11 cellular contexts compared by ENCODE assay signal in genomic region chr18:23225518-23225917, GRCh38.
DNase-seq lines count a peak whose midpoint lies in the region; ATAC-seq, FAIRE-seq and TF ChIP-seq lines count a peak whose summit lies in the region.
"Had no signal": no experiment of that assay in that cellular context is flagged by ENCODE, and none has a peak within 500 bp of the region (broad histone marks: within the 10 kb centered on the region; RNA-seq: fewer than 3 reads in every experiment).

No MANE protein-coding gene starts in this region.

- no peak overlapping the region for H2BK120ac ChIP-seq in mesendoderm (ENCODE audit: low read depth, low read length)

- in situ Hi-C loops in HepG2 (cut with HindIII; ENCODE audit: extremely low pct_ligation_motif_present, low pct_unique_long_range_greater_than_20kb): no loop called here

- H3K27me3 ChIP-seq in HepG2 (ENCODE audit: control insufficient read depth in 1 of 2, insufficient read depth in 2 of 2, low read length in 2 of 2) (no peaks in the 10 kb centered on the region), right lobe of liver (no peaks in the 10 kb centered on the region), breast epithelium (no peaks in the 10 kb centered on the region), mesendoderm (ENCODE audit: insufficient read depth, low read length, poor library complexity) (no peaks in the 10 kb centered on the region), vagina (no peaks in the 10 kb centered on the region)

- no peak for TF ChIP-seq RAD21 in HepG2 (CRISPR knock-in tag; IDR thresholded peaks at IDR 0.05)

- H2BK15ac ChIP-seq in mesendoderm (replicated peaks; ENCODE audit: low read depth): no peak overlapping the region

- H3K27ac ChIP-seq in HepG2 (ENCODE audit: extremely low read length, insufficient read depth, low read length): no peak overlapping the region
- H3K27ac ChIP-seq in right lobe of liver: peak overlapping the region in 1 of 3 donors; percentile 4
- H3K27ac ChIP-seq in breast epithelium: peak overlapping the region; percentile 80 to 88
- H3K27ac ChIP-seq in mesendoderm (ENCODE audit: low read depth, low read length): no peak overlapping the region
- H3K27ac ChIP-seq in vagina: peak overlapping the region; percentile 79

- TF ChIP-seq POLR2A in HepG2 (IDR thresholded peaks at IDR 0.05; ENCODE audit: insufficient read depth in 1 of 2, low read depth in 2 of 2, low read length in 2 of 2) (no peak), right lobe of liver (IDR thresholded peaks at IDR 0.05) (no peak), breast epithelium (IDR thresholded peaks at IDR 0.05) (no peak), vagina (IDR thresholded peaks at IDR 0.05) (no peak)

- TSS peak; percentile 25 for BruUV-seq in HepG2 (replicated peaks; lab: Mats Ljungman, UMichigan)

- FAIRE-seq in HepG2 (lab: Jason Lieb, UNC): no peak

- H2AFZ ChIP-seq in HepG2 (ENCODE audit: low read length): no peak overlapping the region

- no peak overlapping the region for H3K9ac ChIP-seq in HepG2 (ENCODE audit: insufficient read depth, low read depth, low read length)
- H3K9ac ChIP-seq in mesendoderm (ENCODE audit: low read length): no peak overlapping the region

- H3K36me3 ChIP-seq in HepG2 (replicated peaks in 1 of 2; ENCODE audit: control insufficient read depth in 1 of 2, insufficient read depth in 2 of 2, low read length in 2 of 2) (peaks cover 4 to 17% of the 10 kb centered on the region in 2 experiments; a peak in 4 of 5 replicates), right lobe of liver (no peaks in the 10 kb centered on the region), breast epithelium (no peaks in the 10 kb centered on the region), mesendoderm (ENCODE audit: control insufficient read depth, insufficient read depth, low read length) (no peaks in the 10 kb centered on the region), vagina (no peaks in the 10 kb centered on the region)

- TF ChIP-seq CTCF in HepG2 (CRISPR knock-in tag; IDR thresholded peaks at IDR 0.05) (no peak), right lobe of liver (IDR thresholded peaks at IDR 0.05) (no peak), breast epithelium (IDR thresholded peaks at IDR 0.05) (no peak), vagina (IDR thresholded peaks at IDR 0.05) (no peak)

- no peaks in the 10 kb centered on the region for H4K20me1 ChIP-seq in HepG2 (ENCODE audit: insufficient read depth, low read length)

- H3K9me3 ChIP-seq in HepG2 (ENCODE audit: low read length) (no peaks in the 10 kb centered on the region), right lobe of liver (no peaks in the 10 kb centered on the region), breast epithelium (no peaks in the 10 kb centered on the region), vagina (no peaks in the 10 kb centered on the region)

- H3K4me3 ChIP-seq in HepG2 (replicated peaks in 1 of 3; ENCODE audit: insufficient read depth in 1 of 3, low read depth in 2 of 3, low read length in 3 of 3): no peak overlapping the region
- H3K4me3 ChIP-seq in right lobe of liver: no peak overlapping the region
- no peak overlapping the region for H3K4me3 ChIP-seq in breast epithelium
- no peak overlapping the region for H3K4me3 ChIP-seq in mesendoderm (ENCODE audit: low read length)
- H3K4me3 ChIP-seq in vagina: no peak overlapping the region

- H3K4me2 ChIP-seq in HepG2 (ENCODE audit: low read depth, low read length) (no peak overlapping the region), mesendoderm (ENCODE audit: low read length) (no peak overlapping the region)

- 98% methylated on average over 2 of the region's 2 CpGs for WGBS in HepG2 (ENCODE audit: low lambda C conversion rate)
- 73% methylated on average over 2 of the region's 2 CpGs for WGBS in right lobe of liver (ENCODE audit: insufficient coverage, low coverage, low lambda C conversion rate, missing lambda C conversion rate)
- WGBS in mesendoderm (ENCODE audit: extremely low coverage, insufficient coverage, low lambda C conversion rate): no CpG with 5 or more reads among the region's 2 CpGs

- H3K56ac ChIP-seq in mesendoderm (ENCODE audit: low read length): no peak overlapping the region

- no peak overlapping the region for H2BK5ac ChIP-seq in mesendoderm (ENCODE audit: low read length)

- H4K8ac ChIP-seq in mesendoderm (ENCODE audit: low read depth, low read length): no peak overlapping the region

- H3K4me1 ChIP-seq in HepG2 (ENCODE audit: insufficient read depth, low read length): peaks cover 21% of the 10 kb centered on the region
- peaks cover 0 to 6% (median 0%) of the 10 kb centered on the region in 4 donors for H3K4me1 ChIP-seq in right lobe of liver
- peaks cover 3 to 5% of the 10 kb centered on the region in 2 donors for H3K4me1 ChIP-seq in breast epithelium
- H3K4me1 ChIP-seq in mesendoderm (ENCODE audit: control insufficient read depth, low read depth, low read length): no peaks in the 10 kb centered on the region
- peaks cover 75% of the 10 kb centered on the region for H3K4me1 ChIP-seq in vagina

- H3K4ac ChIP-seq in mesendoderm (ENCODE audit: low read depth, low read length): no peak overlapping the region

- no peak overlapping the region for H3K18ac ChIP-seq in mesendoderm (ENCODE audit: low read length)

- no peaks in the 10 kb centered on the region for H3K79me2 ChIP-seq in HepG2 (ENCODE audit: insufficient read depth, low read length)
- H3K79me2 ChIP-seq in mesendoderm (ENCODE audit: control insufficient read depth, insufficient read depth, low read length): no peaks in the 10 kb centered on the region

- no peak overlapping the region for H3K23ac ChIP-seq in mesendoderm (ENCODE audit: low read length)

- POLR2A ChIA-PET in HepG2 (lab: Yijun Ruan, JAX): no interaction called here

- DNase-seq in HepG2 (ENCODE audit: low spot score) (no peak), right lobe of liver (no peak), breast epithelium (ENCODE audit: low spot score in 2 of 2) (no peak), mesendoderm (no peak), vagina (ENCODE audit: extremely low spot score in 2 of 2) (no peak), hypothalamus (lab: John Stamatoyannopoulos, UW) (no peak), NCI-H82 (lab: John Stamatoyannopoulos, UW) (no peak)
- DNase-seq: activated T-cell treated with anti-CD3 and anti-CD28 coated beads for 4 hours; OCI-M1; stimulated activated CD4-positive, alpha-beta T cell treated with anti-CD3 and anti-CD28 coated beads, Interleukin-4, amount 100 ng/mL, for 1 hour had no signal

- H3K79me1 ChIP-seq in mesendoderm (ENCODE audit: low read length): no peaks in the 10 kb centered on the region

- CTCF ChIA-PET in HepG2 (lab: Yijun Ruan, JAX; ENCODE audit: low intra/inter-chr PET ratio, low total read pairs): no interaction called here

- intact Hi-C loops in HepG2 (cut with micrococcal nuclease; ENCODE audit: unreplicated experiment) (no loop called here), right lobe of liver (cut with DNase I) (no loop called here), breast epithelium (cut with DNase I; ENCODE audit: low total_unique reads) (loop anchor here (10.0 kb wide), 1 partner anchor 81 kb away; no protein-coding TSS in a partner anchor), vagina (cut with DNase I) (no loop called here)

- peak overlapping the region; percentile 23 for H4K5ac ChIP-seq in mesendoderm (ENCODE audit: low read length)

- TF ChIP-seq EP300 in HepG2 (IDR thresholded peaks at IDR 0.05; ENCODE audit: low read depth in 2 of 2, low read length in 2 of 2) (no peak), HepG2 (CRISPR knock-in tag; IDR thresholded peaks at IDR 0.05; ENCODE audit: borderline replicate concordance) (no peak)

- H2AK5ac ChIP-seq in mesendoderm (ENCODE audit: low read length): no peak overlapping the region

- ATAC-seq in HepG2 (no peak), right lobe of liver (no peak), GM21723 (IDR thresholded peaks at IDR 0.05; ENCODE audit: unreplicated experiment) (no peak)

TF ChIP-seq in HepG2, 621 proteins besides CTCF, POLR2A, EP300 and RAD21 (continues in another document):
- TF ChIP-seq NFIC (IDR thresholded peaks at IDR 0.05; ENCODE audit: low read length) (no peak), MLLT10 (CRISPR knock-in tag; IDR thresholded peaks at IDR 0.05) (no peak), ESRRA (CRISPR knock-in tag; IDR thresholded peaks at IDR 0.05; ENCODE audit: low read depth) (no peak), ISX (CRISPR knock-in tag; conservative IDR thresholded peaks at IDR 0.05) (no peak), ETV5 (CRISPR knock-in tag; IDR thresholded peaks at IDR 0.05; ENCODE audit: borderline replicate concordance) (no peak), REPIN1 (CRISPR knock-in tag; IDR thresholded peaks at IDR 0.05; ENCODE audit: borderline replicate concordance, low read depth) (no peak), ZNF709 (CRISPR knock-in tag; IDR thresholded peaks at IDR 0.05) (no peak), ZNF160 (CRISPR knock-in tag; IDR thresholded peaks at IDR 0.05) (no peak), NCOR1 (IDR thresholded peaks at IDR 0.05; ENCODE audit: borderline replicate concordance, low read length) (no peak), ZNF460 (CRISPR knock-in tag; IDR thresholded peaks at IDR 0.05; ENCODE audit: borderline replicate concordance) (no peak), ZNF275 (CRISPR knock-in tag; IDR thresholded peaks at IDR 0.05; ENCODE audit: borderline replicate concordance) (no peak)
- TF ChIP-seq, protein P1, sequence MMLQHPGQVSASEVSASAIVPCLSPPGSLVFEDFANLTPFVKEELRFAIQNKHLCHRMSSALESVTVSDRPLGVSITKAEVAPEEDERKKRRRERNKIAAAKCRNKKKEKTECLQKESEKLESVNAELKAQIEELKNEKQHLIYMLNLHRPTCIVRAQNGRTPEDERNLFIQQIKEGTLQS (CRISPR knock-in tag; IDR thresholded peaks at IDR 0.05): no peak
- TF ChIP-seq, protein P2, sequence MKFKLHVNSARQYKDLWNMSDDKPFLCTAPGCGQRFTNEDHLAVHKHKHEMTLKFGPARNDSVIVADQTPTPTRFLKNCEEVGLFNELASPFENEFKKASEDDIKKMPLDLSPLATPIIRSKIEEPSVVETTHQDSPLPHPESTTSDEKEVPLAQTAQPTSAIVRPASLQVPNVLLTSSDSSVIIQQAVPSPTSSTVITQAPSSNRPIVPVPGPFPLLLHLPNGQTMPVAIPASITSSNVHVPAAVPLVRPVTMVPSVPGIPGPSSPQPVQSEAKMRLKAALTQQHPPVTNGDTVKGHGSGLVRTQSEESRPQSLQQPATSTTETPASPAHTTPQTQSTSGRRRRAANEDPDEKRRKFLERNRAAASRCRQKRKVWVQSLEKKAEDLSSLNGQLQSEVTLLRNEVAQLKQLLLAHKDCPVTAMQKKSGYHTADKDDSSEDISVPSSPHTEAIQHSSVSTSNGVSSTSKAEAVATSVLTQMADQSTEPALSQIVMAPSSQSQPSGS (CRISPR knock-in tag; IDR thresholded peaks at IDR 0.05): no peak

Comparison
In these comparisons a context has a peak if more than half of its experiments do, and no peak if none do; other contexts are left out.
1. H3K27ac ChIP-seq: peak in breast epithelium (2 of 2) and vagina (single experiment); none in HepG2 (single experiment) and mesendoderm (single experiment).